ENCODE assay signal across 29 cellular contexts in the genomic region with DNA sequence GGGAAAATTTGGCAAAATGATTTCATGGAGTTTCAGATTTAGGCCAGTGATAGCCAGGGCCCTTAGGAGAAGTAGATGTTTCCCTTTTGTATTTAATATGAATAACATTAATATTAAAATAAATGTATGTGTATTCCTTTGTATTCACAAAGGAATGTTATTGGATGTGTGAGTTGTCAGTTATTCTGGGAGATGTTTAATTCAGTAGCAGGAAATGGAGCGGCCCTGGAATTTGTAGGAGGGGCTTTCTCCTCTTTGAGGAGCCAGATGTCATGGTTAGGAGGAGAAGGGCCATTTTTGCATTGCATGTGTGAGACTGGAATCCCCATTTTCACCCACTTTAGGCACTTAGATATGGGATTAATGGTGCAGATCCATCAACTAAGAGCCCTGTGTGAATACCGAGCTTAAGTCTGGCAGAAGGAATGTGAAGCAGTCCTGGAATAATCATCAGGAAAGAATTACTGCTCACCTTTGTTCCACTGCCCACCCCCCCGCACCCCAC.
DNase-seq lines count a peak whose midpoint lies in the region; ATAC-seq and TF ChIP-seq lines count a peak whose summit lies in the region.
"Had no signal": no experiment of that assay in that cellular context is flagged by ENCODE, and none has a peak within 500 bp of the region (broad histone marks: within the 10 kb centered on the region; RNA-seq: fewer than 3 reads in every experiment).

No MANE protein-coding gene starts in this region.

- H3K9me3 Mint-ChIP-seq in CD14-positive monocyte = no peaks in the 10 kb centered on the region

- TF ChIP-seq CTCF in CD14-positive monocyte (IDR thresholded peaks at IDR 0.05) = no peak

- H3K36me3 Mint-ChIP-seq in CD14-positive monocyte = no peaks in the 10 kb centered on the region

- peak; percentile 33 for DNase-seq in NCI-H2227 (lab: John Stamatoyannopoulos, UW; ENCODE audit: unreplicated experiment)
- no peak for DNase-seq in NCI-H2227 treated with DMSO at 0.1 percent for 48 hours (lab: John Stamatoyannopoulos, UW)
- DNase-seq in NCI-H524 treated with DMSO at 0.1 percent for 48 hours (lab: John Stamatoyannopoulos, UW) = peak; percentile 78
- DNase-seq in iris pigment epithelial cell (ENCODE audit: low read depth) = peak; percentile 3
- DNase-seq in skeletal muscle cell (ENCODE audit: low read depth) = peak; percentile 0
- no peak for DNase-seq in CD14-positive monocyte (ENCODE audit: low spot score)
- DNase-seq: activated CD4-positive, alpha-beta T cell treated with anti-CD3 and anti-CD28 coated beads for 48 hours; activated gamma-delta T cell treated with Interleukin-2 at 50 U/mL for 16 hours; activated T-cell treated with anti-CD3 and anti-CD28 coated beads, Interleukin-2, amount 50 U/mL, for 4 hours; BE2C; cerebellar nuclear complex; COR-L47; KBM-7; kidney; MM.1S; NCI-H2029 treated with DMSO at 0.1 percent for 48 hours; NK-92 treated with Interleukin-12 subunit alpha and Interleukin-12 subunit beta, amount 100 ng/mL, for 24 hours; pancreas; PC-3; stimulated activated CD4-positive, alpha-beta T cell treated with anti-CD3 and anti-CD28 coated beads, Interleukin-2, amount 100 ng/mL, for 48 hours; T-helper 17 cell; upper lobe of left lung had no signal

- no peak overlapping the region for H3K27ac Mint-ChIP-seq in CD14-positive monocyte
- H3K27ac Mint-ChIP-seq: T-helper 17 cell had no signal

- no peak overlapping the region for H3K4me3 Mint-ChIP-seq in CD14-positive monocyte
- H3K4me3 Mint-ChIP-seq: activated T-cell treated with anti-CD3 and anti-CD28 coated beads, Interleukin-2, amount 50 U/mL, for 4 hours; T-helper 17 cell had no signal

- no peak overlapping the region for H3K4me3 ChIP-seq in skeletal muscle cell (ENCODE audit: low read depth, low read length)
- H3K4me3 ChIP-seq: A549, lung, pancreas, right atrium auricular region, upper lobe of left lung had no signal

- no peaks in the 10 kb centered on the region for H3K4me1 Mint-ChIP-seq in CD14-positive monocyte

- intact Hi-C loops in CD14-positive monocyte (cut with micrococcal nuclease) = no loop called here

- ATAC-seq in HG03469 (IDR thresholded peaks at IDR 0.05; ENCODE audit: unreplicated experiment) (no peak), HG03460 (IDR thresholded peaks at IDR 0.05; ENCODE audit: unreplicated experiment) (no peak)
- ATAC-seq: A549; activated T-cell treated with anti-CD3 and anti-CD28 coated beads, Interleukin-2, amount 50 U/mL, for 4 hours; pancreas; PC-3; Right ventricle myocardium inferior; SK-N-SH treated with all-trans-retinoic acid at 6 μM for 48 hours; T-helper 17 cell had no signal

- H3K27me3 Mint-ChIP-seq in CD14-positive monocyte (ENCODE audit: low read depth in 3 of 3) = peaks cover 0 to 1% (median 0%) of the 10 kb centered on the region in 3 donors
- H3K27me3 Mint-ChIP-seq: T-helper 17 cell had no signal

Comparison
In these comparisons a context has a peak if more than half of its experiments do, and no peak if none do; other contexts are left out.
1. DNase-seq: peak in NCI-H2227 (single experiment), NCI-H524 treated with DMSO at 0.1 percent for 48 hours (single experiment), iris pigment epithelial cell (single experiment) and skeletal muscle cell (single experiment); none in NCI-H2227 treated with DMSO at 0.1 percent for 48 hours (single experiment) and CD14-positive monocyte (single experiment).